In the genomic region with DNA sequence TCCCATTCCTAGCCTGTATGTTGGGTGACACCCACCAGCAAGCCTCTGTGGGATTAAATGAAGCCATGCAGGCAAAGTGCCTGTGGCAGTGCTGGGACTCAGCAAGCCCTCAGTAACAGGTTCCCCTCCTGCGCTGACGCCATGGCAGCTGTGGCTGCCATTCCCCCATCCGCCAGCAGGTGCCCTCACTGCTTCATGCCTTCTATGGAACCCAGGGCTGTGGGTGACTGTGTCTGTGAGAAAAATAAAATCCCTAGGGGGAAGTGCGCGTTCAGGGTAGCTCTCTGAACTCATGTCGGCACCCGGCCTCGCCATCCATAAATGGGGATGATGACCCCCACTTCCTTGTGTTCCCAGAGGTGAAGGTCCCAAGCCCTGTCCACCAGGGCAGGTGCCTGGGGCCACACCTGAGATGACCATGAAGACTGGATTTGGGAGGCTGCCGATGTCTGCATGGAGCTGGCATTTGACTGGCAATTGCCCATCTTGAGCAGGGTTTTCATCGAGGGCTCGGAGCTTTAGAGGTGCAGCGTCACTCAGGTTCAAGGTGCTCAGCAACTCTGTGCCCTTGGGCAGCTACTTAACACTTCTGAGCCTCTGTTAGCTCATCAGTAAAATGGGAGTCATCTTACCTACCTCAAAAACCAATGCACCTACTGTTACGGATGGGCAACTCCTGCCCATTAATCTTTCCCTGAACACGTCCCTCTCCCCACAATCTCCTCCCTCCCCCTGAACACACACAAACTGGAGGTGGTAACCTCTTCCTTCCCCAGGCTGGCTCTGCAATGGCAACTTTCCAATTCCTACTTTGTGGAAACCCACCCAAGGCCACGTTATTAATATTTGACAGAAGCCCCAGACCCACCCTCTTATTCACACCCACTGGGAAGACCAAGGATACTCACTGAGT, we compare ENCODE assay signal across 8 cellular contexts. TPM values are rescaled to one million over a fixed set of nuclear protein-coding genes. Genes with fewer than 3 reads are reported as not detected.
DNase-seq lines count a peak whose midpoint lies in the region; ATAC-seq and TF ChIP-seq lines count a peak whose summit lies in the region.

No MANE protein-coding gene starts in this region.

- TF ChIP-seq RAD21 in HCT116 (IDR thresholded peaks at IDR 0.05; ENCODE audit: low read depth): peak; percentile 84

- H3K4me3 ChIP-seq in HCT116 (replicated peaks in 1 of 2; ENCODE audit: low read depth in 1 of 2, low read length in 2 of 2) (no peak overlapping the region), MM.1S (ENCODE audit: low read length) (no peak overlapping the region), retinal pigment epithelial cell (ENCODE audit: low read length) (no peak overlapping the region)

- RAD21 ChIA-PET in HCT116 (lab: Charles Lee; ENCODE audit: low non-redundant PET in 1 of 2, low total read pairs in 2 of 2, uncharacterized antibody in 2 of 2, unreplicated experiment in 2 of 2): interaction anchor here (0.6 to 1.7 kb wide), 6 partner anchors 54 to 93 kb away, joined by 3 to 6 read pairs (median 3); no protein-coding TSS in a partner anchor

- POLR2A ChIA-PET in HCT116 (lab: Charles Lee): interaction anchor here (0.9 to 1.3 kb wide), 2 partner anchors 54 to 93 kb away, joined by 3 to 4 read pairs; no protein-coding TSS in a partner anchor

- H3K9me2 ChIP-seq in HCT116 (ENCODE audit: insufficient read depth): no peaks in the 10 kb centered on the region
- no peaks in the 10 kb centered on the region for H3K9me2 ChIP-seq in MM.1S (replicated peaks; ENCODE audit: insufficient read depth, low read length)

- H3K27ac ChIP-seq in HCT116 (ENCODE audit: low read depth, low read length): no peak overlapping the region
- no peak overlapping the region for H3K27ac ChIP-seq in MM.1S (ENCODE audit: low read length)

- H3F3A ChIP-seq in MM.1S (ENCODE audit: insufficient read depth, low read length): no peaks in the 10 kb centered on the region

- H3K79me2 ChIP-seq in HCT116 (ENCODE audit: insufficient read depth, low read length): no peaks in the 10 kb centered on the region
- H3K79me2 ChIP-seq in MM.1S (ENCODE audit: low read length): no peaks in the 10 kb centered on the region

- peak overlapping the region; percentile 76 for H2AFZ ChIP-seq in HCT116 (ENCODE audit: low read depth, low read length, poor library complexity, severe bottlenecking)
- H2AFZ ChIP-seq in MM.1S (ENCODE audit: low read length): no peak overlapping the region

- intact Hi-C loops in HCT116 (cut with micrococcal nuclease) (loop anchor here (1.0 kb wide), 2 partner anchors 58 to 93 kb away; no protein-coding TSS in a partner anchor), Right ventricle myocardium superior (cut with DNase I) (no loop called here)

- H3K9ac ChIP-seq in HCT116 (ENCODE audit: low read length) (no peak overlapping the region), MM.1S (ENCODE audit: low read length) (no peak overlapping the region)

- no peaks in the 10 kb centered on the region for H3K27me3 ChIP-seq in HCT116 (ENCODE audit: insufficient read depth, low read length)
- peaks cover 4% of the 10 kb centered on the region; the same call in 1 of the 2 replicates for H3K27me3 ChIP-seq in MM.1S (replicated peaks; ENCODE audit: insufficient read depth, low read length)

- CTCF ChIA-PET in HCT116 (lab: Charles Lee): interaction anchor here (0.7 to 2.9 kb wide), 17 partner anchors 8 to 149 kb away, joined by 3 to 33 read pairs (median 4); partner anchors contain the start of gene MRPS5

- peak; percentile 34 for DNase-seq in HCT116 (ENCODE audit: low read depth, low spot score)
- DNase-seq in MM.1S: peak; percentile 70
- peak; percentile 89 for DNase-seq in activated naive CD4-positive, alpha-beta T cell treated with anti-CD3 and anti-CD28 coated beads, Interleukin-2, amount 50 U/mL, for 16 hours
- DNase-seq in Right ventricle myocardium superior: peak; percentile 80
- DNase-seq in retinal pigment epithelial cell (ENCODE audit: low read depth): no peak
- DNase-seq in OCI-M2 (lab: John Stamatoyannopoulos, UW; ENCODE audit: unreplicated experiment): no peak

- H3K4me1 ChIP-seq in HCT116 (ENCODE audit: control insufficient read depth in 1 of 2, insufficient read depth in 2 of 2, low read length in 2 of 2) (peaks cover 0 to 8% of the 10 kb centered on the region in 2 experiments; a peak in 1 of 4 replicates), MM.1S (ENCODE audit: low read length) (0 out of 2 replicates have a peak, but pooled peaks cover 6% of the 10 kb centered on the region)

- H3K4me2 ChIP-seq in HCT116 (ENCODE audit: low read length) (peak overlapping the region; percentile 57), MM.1S (ENCODE audit: low read depth, low read length) (0 out of 2 replicates have a peak overlapping the region, but pooled peaks have one; percentile 3)

- BruUV-seq in HCT116 (replicated peaks; lab: Mats Ljungman, UMichigan): no TSS peak

- H3K36me3 ChIP-seq in HCT116 (ENCODE audit: control insufficient read depth in 1 of 2, insufficient read depth in 2 of 2, low read length in 2 of 2): no peaks in the 10 kb centered on the region
- no peaks in the 10 kb centered on the region for H3K36me3 ChIP-seq in MM.1S (replicated peaks; ENCODE audit: insufficient read depth, low read length)

- H3K9me3 ChIP-seq in HCT116 (ENCODE audit: control insufficient read depth in 1 of 2, insufficient read depth in 1 of 2, low read depth in 1 of 2, low read length in 2 of 2): no peaks in the 10 kb centered on the region
- no peaks in the 10 kb centered on the region for H3K9me3 ChIP-seq in MM.1S (replicated peaks; ENCODE audit: insufficient read depth, low read length)

- peak; percentile 91 for ATAC-seq in HCT116
- peak; percentile 93 for ATAC-seq in SK-N-SH treated with all-trans-retinoic acid at 6 μM for 48 hours
- peak; percentile 81 for ATAC-seq in Right ventricle myocardium superior (ENCODE audit: poor library complexity)

- TF ChIP-seq CTCF in GM12872 (IDR thresholded peaks at IDR 0.05; ENCODE audit: insufficient read depth, low read depth, low read length) (peak; percentile 99), HCT116 (IDR thresholded peaks at IDR 0.05 in 2 of 3, conservative IDR thresholded peaks at IDR 0.05 in 1 of 3; ENCODE audit: borderline replicate concordance in 1 of 3, insufficient read depth in 1 of 3, low read depth in 2 of 3, low read length in 2 of 3) (peak; percentile 83 to 95 (median 94); a peak in 5 of 6 replicates), MM.1S (IDR thresholded peaks at IDR 0.05; ENCODE audit: low read length) (peak; percentile 87), retinal pigment epithelial cell (conservative IDR thresholded peaks at IDR 0.05; ENCODE audit: low read depth, low read length) (peak; percentile 98)

- TF ChIP-seq POLR2A in HCT116 (IDR thresholded peaks at IDR 0.05; ENCODE audit: borderline replicate concordance, extremely low read depth, insufficient read depth, insufficient read length): no peak

- H4K20me1 ChIP-seq in HCT116 (ENCODE audit: insufficient read depth) (no peaks in the 10 kb centered on the region), MM.1S (ENCODE audit: insufficient read depth, low read length) (no peaks in the 10 kb centered on the region)

TF ChIP-seq in HCT116, 20 proteins besides CTCF, POLR2A, EP300 and RAD21 (continues in another document):
- no peak for TF ChIP-seq EZH2 (IDR thresholded peaks at IDR 0.05)
- TF ChIP-seq YY1 (IDR thresholded peaks at IDR 0.05; ENCODE audit: extremely low read depth, insufficient replicate concordance, low read depth, low read length): no peak
- no peak for TF ChIP-seq POLR2AphosphoS5 (IDR thresholded peaks at IDR 0.05; ENCODE audit: low read depth, low read length)
- TF ChIP-seq, protein P1, sequence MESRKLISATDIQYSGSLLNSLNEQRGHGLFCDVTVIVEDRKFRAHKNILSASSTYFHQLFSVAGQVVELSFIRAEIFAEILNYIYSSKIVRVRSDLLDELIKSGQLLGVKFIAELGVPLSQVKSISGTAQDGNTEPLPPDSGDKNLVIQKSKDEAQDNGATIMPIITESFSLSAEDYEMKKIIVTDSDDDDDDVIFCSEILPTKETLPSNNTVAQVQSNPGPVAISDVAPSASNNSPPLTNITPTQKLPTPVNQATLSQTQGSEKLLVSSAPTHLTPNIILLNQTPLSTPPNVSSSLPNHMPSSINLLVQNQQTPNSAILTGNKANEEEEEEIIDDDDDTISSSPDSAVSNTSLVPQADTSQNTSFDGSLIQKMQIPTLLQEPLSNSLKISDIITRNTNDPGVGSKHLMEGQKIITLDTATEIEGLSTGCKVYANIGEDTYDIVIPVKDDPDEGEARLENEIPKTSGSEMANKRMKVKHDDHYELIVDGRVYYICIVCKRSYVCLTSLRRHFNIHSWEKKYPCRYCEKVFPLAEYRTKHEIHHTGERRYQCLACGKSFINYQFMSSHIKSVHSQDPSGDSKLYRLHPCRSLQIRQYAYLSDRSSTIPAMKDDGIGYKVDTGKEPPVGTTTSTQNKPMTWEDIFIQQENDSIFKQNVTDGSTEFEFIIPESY (IDR thresholded peaks at IDR 0.05; ENCODE audit: extremely low read depth, insufficient replicate concordance, low read length): no peak

TF ChIP-seq in SK-N-SH treated with all-trans-retinoic acid at 6 μM for 48 hours, 23 proteins besides CTCF, POLR2A, EP300 and RAD21:
- TF ChIP-seq GLIS3 (CRISPR knock-in tag; IDR thresholded peaks at IDR 0.05): no peak
- no peak for TF ChIP-seq CSDC2 (CRISPR knock-in tag; IDR thresholded peaks at IDR 0.05)

RNA-seq across cellular contexts. Expression of gene MAL, which starts 2.9 kb away (rescaled TPM):
- not detected for total RNA-seq in HCT116 (2021; ENCODE audit: unreplicated experiment)
- not detected in 2 replicates for polyA plus RNA-seq in HCT116 (2012)
- 5.5 TPM for total RNA-seq in Right ventricle myocardium superior

Comparison
In these comparisons a context has a peak if more than half of its experiments do, and no peak if none do; other contexts are left out.
1. DNase-seq: peak in HCT116 (single experiment), MM.1S (single experiment), activated naive CD4-positive, alpha-beta T cell treated with anti-CD3 and anti-CD28 coated beads, Interleukin-2, amount 50 U/mL, for 16 hours (single experiment) and Right ventricle myocardium superior (single experiment); none in retinal pigment epithelial cell (single experiment) and OCI-M2 (single experiment).
2. Peak in every context shown above with its lines, with median percentiles within 50 percentile points of each other: CTCF ChIP-seq and ATAC-seq.